ENCODE assay signal across 8 cellular contexts in genomic region chr5:177363565-177363964, GRCh38. TPM values are rescaled to one million over a fixed set of nuclear protein-coding genes. Genes with fewer than 3 reads are reported as not detected.
DNase-seq lines count a peak whose midpoint lies in the region; ATAC-seq and FAIRE-seq lines count a peak whose summit lies in the region.

No MANE protein-coding gene starts in this region.

- H3K79me1 ChIP-seq in neuronal stem cell (ENCODE audit: low read depth, low read length): no peaks in the 10 kb centered on the region

- peak overlapping the region; percentile 93 for H2AFZ ChIP-seq in neuronal stem cell (ENCODE audit: low read length)

- H3K4me3 ChIP-seq in BLaER1 treated with 17β-estradiol and CSF1 and Interleukin-3, amounts not matched to agents 10 nM and 100 nM: peak overlapping the region in 3 of 10 experiments; percentile 46 to 60 (median 49); a peak in 4 of 20 replicates
- H3K4me3 ChIP-seq in ectodermal cell (ENCODE audit: insufficient read depth, low read depth, low read length): peak overlapping the region; percentile 38
- H3K4me3 ChIP-seq in neuronal stem cell (ENCODE audit: low read length in 2 of 2): no peak overlapping the region

- H3K4me2 ChIP-seq in BLaER1 treated with 17β-estradiol and CSF1 and Interleukin-3, amounts not matched to agents 10 nM and 100 nM: peak overlapping the region; percentile 76 to 98 (median 90)
- H3K4me2 ChIP-seq in neuronal stem cell (ENCODE audit: insufficient read depth, low read length, poor library complexity, severe bottlenecking): peak overlapping the region; percentile 64

- no peak for FAIRE-seq in frontal cortex (lab: Jason Lieb, UNC)

- H4K20me1 ChIP-seq in BLaER1 treated with 17β-estradiol and CSF1 and Interleukin-3, amounts not matched to agents 10 nM and 100 nM: peaks cover 0 to 67% (median 4%) of the 10 kb centered on the region in 11 experiments; a peak in 8 of 22 replicates

- WGBS in ectodermal cell, 2 experiments: 57 to 60% methylated on average over 9 of the region's 10 CpGs
- WGBS in neuronal stem cell (ENCODE audit: extremely low coverage in 2 of 2, insufficient read length in 2 of 2, insufficient replicate concordance in 1 of 2), 2 donors: no CpG with 5 or more reads among the region's 10 CpGs

- H2BK120ac ChIP-seq in neuronal stem cell (ENCODE audit: low read depth, low read length): no peak overlapping the region

- peaks cover 49 to 82% (median 66%) of the 10 kb centered on the region in 10 experiments for H3K4me1 ChIP-seq in BLaER1 treated with 17β-estradiol and CSF1 and Interleukin-3, amounts not matched to agents 10 nM and 100 nM
- H3K4me1 ChIP-seq in ectodermal cell (ENCODE audit: control insufficient read depth, insufficient read depth, low read length): peaks cover 28% of the 10 kb centered on the region
- H3K4me1 ChIP-seq in neuronal stem cell (ENCODE audit: control insufficient read depth in 2 of 2, insufficient read depth in 1 of 2, low read depth in 1 of 2, low read length in 2 of 2): peaks cover 18 to 38% of the 10 kb centered on the region in 2 donors

- H3K18ac ChIP-seq in neuronal stem cell (ENCODE audit: low read length): no peak overlapping the region

- ATAC-seq in HG02678 (IDR thresholded peaks at IDR 0.05; ENCODE audit: unreplicated experiment) (no peak), HG03378 (IDR thresholded peaks at IDR 0.05; ENCODE audit: unreplicated experiment) (no peak)

- H3K23ac ChIP-seq in neuronal stem cell (ENCODE audit: low read depth, low read length, poor library complexity): no peak overlapping the region

- no peaks in the 10 kb centered on the region for H3K9me3 ChIP-seq in BLaER1 treated with 17β-estradiol and CSF1 and Interleukin-3, amounts not matched to agents 10 nM and 100 nM (replicated peaks in 1 of 11)
- no peaks in the 10 kb centered on the region for H3K9me3 ChIP-seq in KOPT-K1 (ENCODE audit: insufficient read depth, low read length, poor library complexity, severe bottlenecking)
- no peaks in the 10 kb centered on the region for H3K9me3 ChIP-seq in ectodermal cell (ENCODE audit: control insufficient read depth, low read length)
- peaks cover 0 to 2% of the 10 kb centered on the region in 2 donors for H3K9me3 ChIP-seq in neuronal stem cell (replicated peaks in 1 of 2; ENCODE audit: control insufficient read depth in 2 of 2, insufficient read depth in 1 of 2, low read depth in 1 of 2, low read length in 2 of 2)

- no peak overlapping the region for H3K27ac ChIP-seq in BLaER1 treated with 17β-estradiol and CSF1 and Interleukin-3, amounts not matched to agents 10 nM and 100 nM
- H3K27ac ChIP-seq in KOPT-K1 (ENCODE audit: low read depth, low read length, poor library complexity, severe bottlenecking) (peak overlapping the region; percentile 62), ectodermal cell (ENCODE audit: insufficient read depth, low read depth, low read length, poor library complexity, severe bottlenecking) (no peak overlapping the region), neuronal stem cell (replicated peaks; ENCODE audit: low read length) (no peak overlapping the region)

- no peaks in the 10 kb centered on the region for H3K27me3 ChIP-seq in BLaER1 treated with 17β-estradiol and CSF1 and Interleukin-3, amounts not matched to agents 10 nM and 100 nM
- H3K27me3 ChIP-seq in ectodermal cell (ENCODE audit: control insufficient read depth, insufficient read depth, low read length, poor library complexity, severe bottlenecking) (peaks cover 33% of the 10 kb centered on the region), neuronal stem cell (ENCODE audit: control insufficient read depth in 3 of 3, insufficient read depth in 3 of 3, low read depth in 1 of 3, low read length in 3 of 3) (peaks cover 0 to 26% (median 0%) of the 10 kb centered on the region in 3 experiments)

- H3K14ac ChIP-seq in neuronal stem cell (ENCODE audit: low read length): no peak overlapping the region

- no peak overlapping the region for H2BK12ac ChIP-seq in neuronal stem cell (ENCODE audit: low read length)

- no peak overlapping the region for H4K8ac ChIP-seq in neuronal stem cell (ENCODE audit: low read depth, low read length)

- H3K9ac ChIP-seq in BLaER1 treated with 17β-estradiol and CSF1 and Interleukin-3, amounts not matched to agents 10 nM and 100 nM: no peak overlapping the region
- no peak overlapping the region for H3K9ac ChIP-seq in neuronal stem cell (ENCODE audit: low read depth, low read length, poor library complexity)

- peaks cover under 1 to 20% (median 13%) of the 10 kb centered on the region in 11 experiments; a peak in 17 of 22 replicates for H3K36me3 ChIP-seq in BLaER1 treated with 17β-estradiol and CSF1 and Interleukin-3, amounts not matched to agents 10 nM and 100 nM
- H3K36me3 ChIP-seq in KOPT-K1 (ENCODE audit: insufficient read depth, low read length) (peaks cover 23% of the 10 kb centered on the region; the same call in 1 of the 2 replicates), ectodermal cell (ENCODE audit: control insufficient read depth, insufficient read depth, low read length) (no peaks in the 10 kb centered on the region), neuronal stem cell (replicated peaks in 1 of 2; ENCODE audit: control insufficient read depth in 2 of 2, insufficient read depth in 2 of 2, low read length in 2 of 2) (no peaks in the 10 kb centered on the region)

- no peak for DNase-seq in neuronal stem cell (ENCODE audit: low spot score)
- no peak for DNase-seq in iPS-NIHi7 (ENCODE audit: extremely low spot score)
- DNase-seq in frontal cortex (ENCODE audit: low spot score in 2 of 2): no peak

- H2BK15ac ChIP-seq in neuronal stem cell (ENCODE audit: low read length): no peak overlapping the region

- H2BK5ac ChIP-seq in neuronal stem cell (ENCODE audit: low read length): no peak overlapping the region

- H2AK5ac ChIP-seq in neuronal stem cell (ENCODE audit: low read depth, low read length): no peak overlapping the region

- no peak overlapping the region for H4K91ac ChIP-seq in neuronal stem cell (ENCODE audit: low read depth, low read length, poor library complexity)

- no peak overlapping the region for H3K4ac ChIP-seq in neuronal stem cell (ENCODE audit: low read length)

RNA-seq across cellular contexts. Expression of gene RGS14, which starts 5.8 kb away (rescaled TPM):
- 8.8 TPM for polyA plus RNA-seq in ectodermal cell (2013, experiment 1 of 4)
- polyA plus RNA-seq in ectodermal cell (2013, experiment 2 of 4): 8.0 TPM
- polyA plus RNA-seq in ectodermal cell (2013, experiment 3 of 4): 14.7 TPM
- polyA plus RNA-seq in ectodermal cell (2013, experiment 4 of 4): 12.6 TPM
- 26.4 TPM for polyA plus RNA-seq in neuronal stem cell (2013, experiment 1 of 2)
- 20.9 TPM for polyA plus RNA-seq in neuronal stem cell (2013, experiment 2 of 2)
- total RNA-seq in frontal cortex: 7.7 TPM

RNA-seq across cellular contexts. Expression of gene LMAN2, which starts 12.1 kb away (rescaled TPM):
- polyA plus RNA-seq in ectodermal cell (2013, experiment 1 of 4): 141 TPM
- polyA plus RNA-seq in ectodermal cell (2013, experiment 2 of 4): 132 TPM
- 116 TPM for polyA plus RNA-seq in ectodermal cell (2013, experiment 3 of 4)
- polyA plus RNA-seq in ectodermal cell (2013, experiment 4 of 4): 129 TPM
- 131 TPM for polyA plus RNA-seq in neuronal stem cell (2013, experiment 1 of 2)
- polyA plus RNA-seq in neuronal stem cell (2013, experiment 2 of 2): 132 TPM
- total RNA-seq in frontal cortex: 88.9 TPM

RNA-seq across cellular contexts. Expression of gene SLC34A1, which starts 20.7 kb away (rescaled TPM):
- polyA plus RNA-seq in ectodermal cell (2013, experiment 1 of 4): not detected
- polyA plus RNA-seq in ectodermal cell (2013, experiment 2 of 4): not detected
- not detected for polyA plus RNA-seq in ectodermal cell (2013, experiment 3 of 4)
- not detected for polyA plus RNA-seq in ectodermal cell (2013, experiment 4 of 4)
- polyA plus RNA-seq in neuronal stem cell (2013, experiment 1 of 2): not detected
- polyA plus RNA-seq in neuronal stem cell (2013, experiment 2 of 2): not detected
- not detected for total RNA-seq in frontal cortex

RNA-seq across cellular contexts. Expression of gene PFN3, which starts 36.9 kb away (rescaled TPM):
- polyA plus RNA-seq in ectodermal cell (2013, experiment 1 of 4): not detected
- not detected for polyA plus RNA-seq in ectodermal cell (2013, experiment 2 of 4)
- polyA plus RNA-seq in ectodermal cell (2013, experiment 3 of 4): not detected
- polyA plus RNA-seq in ectodermal cell (2013, experiment 4 of 4): not detected
- not detected for polyA plus RNA-seq in neuronal stem cell (2013, experiment 1 of 2)
- not detected for polyA plus RNA-seq in neuronal stem cell (2013, experiment 2 of 2)
- total RNA-seq in frontal cortex: 0.82 TPM

RNA-seq across cellular contexts. Expression of gene F12, which starts 45.8 kb away (rescaled TPM):
- 0.78 TPM for polyA plus RNA-seq in ectodermal cell (2013, experiment 1 of 4)
- polyA plus RNA-seq in ectodermal cell (2013, experiment 2 of 4): 0.41 TPM
- 0.43 TPM for polyA plus RNA-seq in ectodermal cell (2013, experiment 3 of 4)
- polyA plus RNA-seq in ectodermal cell (2013, experiment 4 of 4): 1.0 TPM
- polyA plus RNA-seq in neuronal stem cell (2013, experiment 1 of 2): 2.1 TPM
- polyA plus RNA-seq in neuronal stem cell (2013, experiment 2 of 2): 2.5 TPM
- total RNA-seq in frontal cortex: 2.4 TPM
